In the genomic region with DNA sequence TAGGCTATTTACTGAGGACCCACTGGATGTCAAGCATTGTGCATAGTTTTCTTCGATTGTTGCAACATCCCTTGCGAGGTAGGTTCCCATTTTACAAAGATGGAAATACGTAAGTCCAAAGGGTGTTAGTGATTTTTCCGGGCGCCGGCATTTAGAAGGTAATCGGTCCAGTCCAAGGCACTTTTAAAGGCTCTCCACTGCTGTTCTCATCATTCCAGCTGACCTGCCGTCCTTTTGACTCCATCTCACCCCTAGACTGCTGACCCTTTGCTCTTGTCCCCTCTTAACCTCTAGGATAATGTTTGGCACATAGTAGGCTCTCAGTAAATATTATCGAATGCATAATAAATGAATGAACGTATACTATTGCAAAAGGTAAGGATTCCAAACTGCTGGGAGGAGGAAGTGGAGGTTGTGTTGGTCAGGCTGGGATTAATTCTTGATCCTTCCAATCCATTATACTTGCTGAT, we compare ENCODE assay signal across 7 cellular contexts. TPM values are rescaled to one million over a fixed set of nuclear protein-coding genes. Genes with fewer than 3 reads are reported as not detected.
DNase-seq lines count a peak whose midpoint lies in the region; TF ChIP-seq lines count a peak whose summit lies in the region.

No MANE protein-coding gene starts in this region.

- H3K4me3 ChIP-seq in HAP-1 = peak overlapping the region; percentile 84
- H3K4me3 ChIP-seq in SU-DHL-6 (ENCODE audit: insufficient read depth, low read length, poor library complexity, severe bottlenecking) = peak overlapping the region; percentile 76
- peak overlapping the region; percentile 81 for H3K4me3 ChIP-seq in smooth muscle cell

- H3K27me3 ChIP-seq in HAP-1 (ENCODE audit: low read depth) (no peaks in the 10 kb centered on the region), SU-DHL-6 (ENCODE audit: low read length) (no peaks in the 10 kb centered on the region), smooth muscle cell (ENCODE audit: low read depth) (no peaks in the 10 kb centered on the region)

- H3K9ac ChIP-seq in SU-DHL-6 (ENCODE audit: low read length) (peak overlapping the region; percentile 69), smooth muscle cell (ENCODE audit: low read depth) (no peak overlapping the region)

- peak overlapping the region; percentile 69 for H3K4me2 ChIP-seq in SU-DHL-6 (ENCODE audit: low read depth, low read length, poor library complexity, severe bottlenecking)
- H3K4me2 ChIP-seq in smooth muscle cell = peak overlapping the region; percentile 94

- no peaks in the 10 kb centered on the region; the same call in 1 of the 2 replicates for H3F3A ChIP-seq in SU-DHL-6 (ENCODE audit: insufficient read depth)
- no peaks in the 10 kb centered on the region for H3F3A ChIP-seq in smooth muscle cell (ENCODE audit: low read depth)

- H3K9me3 ChIP-seq in HAP-1 = no peaks in the 10 kb centered on the region
- H3K9me3 ChIP-seq in SU-DHL-6 (ENCODE audit: insufficient read depth, low read length) = no peaks in the 10 kb centered on the region
- H3K9me3 ChIP-seq in smooth muscle cell (replicated peaks; ENCODE audit: low read depth) = no peaks in the 10 kb centered on the region

- peak overlapping the region; percentile 36 for H3K27ac ChIP-seq in SU-DHL-6 (ENCODE audit: low read depth, low read length)
- H3K27ac ChIP-seq in smooth muscle cell (ENCODE audit: low read depth) = no peak overlapping the region

- H3K4me1 ChIP-seq in HAP-1 (peaks cover 6% of the 10 kb centered on the region; the same call in 1 of the 2 replicates), smooth muscle cell (ENCODE audit: low read depth) (peaks cover 11% of the 10 kb centered on the region)

- in situ Hi-C loops in HAP-1 (cut with MboI; ENCODE audit: low sequenced_read_pairs) (no loop called here), KBM-7 (cut with MboI; ENCODE audit: low pct_unique_long_range_greater_than_20kb, low sequenced_read_pairs) (no loop called here)

- no peaks in the 10 kb centered on the region for H4K20me1 ChIP-seq in SU-DHL-6 (ENCODE audit: low read depth, low read length)
- peaks cover 10% of the 10 kb centered on the region for H4K20me1 ChIP-seq in smooth muscle cell (ENCODE audit: low read depth)

- H3K36me3 ChIP-seq in HAP-1 (replicated peaks) (peaks cover 19% of the 10 kb centered on the region), SU-DHL-6 (ENCODE audit: low read length) (no peaks in the 10 kb centered on the region), smooth muscle cell (ENCODE audit: low read depth) (no peaks in the 10 kb centered on the region)

- 63% methylated on average over 10 of the region's 10 CpGs for WGBS in smooth muscle cell (ENCODE audit: low lambda C conversion rate)

- H2AFZ ChIP-seq in SU-DHL-6 (ENCODE audit: low read depth, low read length, severe bottlenecking) (peak overlapping the region; percentile 39), smooth muscle cell (ENCODE audit: low read depth) (peak overlapping the region; percentile 88)

- H3K79me2 ChIP-seq in SU-DHL-6 (ENCODE audit: insufficient read depth, low read length) (no peaks in the 10 kb centered on the region), smooth muscle cell (ENCODE audit: low read depth) (peaks cover 6% of the 10 kb centered on the region)

- TF ChIP-seq CTCF in SU-DHL-6 (IDR thresholded peaks at IDR 0.05; ENCODE audit: insufficient read depth, low read length, poor library complexity, severe bottlenecking) (no peak), smooth muscle cell (IDR thresholded peaks at IDR 0.05; ENCODE audit: borderline replicate concordance, insufficient read depth, poor library complexity, severe bottlenecking) (no peak)

- no peak for DNase-seq in HAP-1 (ENCODE audit: low spot score in 2 of 2)
- peak; percentile 37 for DNase-seq in globus pallidus (ENCODE audit: low spot score)
- DNase-seq in smooth muscle cell (lab: John Stamatoyannopoulos, UW; ENCODE audit: unreplicated experiment) = no peak
- DNase-seq in GDM1 (lab: John Stamatoyannopoulos, UW) = no peak
- no peak for DNase-seq in KBM-7
- no peak for DNase-seq in activated CD4-positive, alpha-beta T cell treated with anti-CD3 and anti-CD28 coated beads, Interleukin-2, amount 50 U/mL, for 1 hour

- no peaks in the 10 kb centered on the region for H3K9me2 ChIP-seq in SU-DHL-6 (replicated peaks; ENCODE audit: insufficient read depth, low read length)

RNA-seq across cellular contexts. Expression of gene GDPGP1, which starts 0.5 kb away (rescaled TPM):
- 0.09 and 0.40 TPM in 2 replicates for total RNA-seq in smooth muscle cell
- 0.21 and 1.2 TPM in 2 replicates for polyA plus RNA-seq in smooth muscle cell

RNA-seq across cellular contexts. Expression of gene CIB1, which starts 0.8 kb away (rescaled TPM):
- total RNA-seq in smooth muscle cell = 33.9 and 37.3 TPM in 2 replicates
- 110 and 132 TPM in 2 replicates for polyA plus RNA-seq in smooth muscle cell

RNA-seq across cellular contexts. Expression of gene TTLL13, which starts 14.8 kb away (rescaled TPM):
- 0.36 TPM in 1 of 2 replicates, not detected in the other for total RNA-seq in smooth muscle cell
- 0.15 and 0.19 TPM in 2 replicates for polyA plus RNA-seq in smooth muscle cell

RNA-seq across cellular contexts. Expression of gene NGRN, which starts 30.9 kb away (rescaled TPM):
- total RNA-seq in smooth muscle cell = 51.1 and 54.8 TPM in 2 replicates
- polyA plus RNA-seq in smooth muscle cell = 70.3 and 71.5 TPM in 2 replicates

RNA-seq across cellular contexts. Expression of gene SEMA4B, which starts 33.4 kb away (rescaled TPM):
- 26.5 and 29.6 TPM in 2 replicates for total RNA-seq in smooth muscle cell
- polyA plus RNA-seq in smooth muscle cell = 51.4 and 57.1 TPM in 2 replicates
